Comparison of ENCODE assay signal across 16 cellular contexts in the genomic region with DNA sequence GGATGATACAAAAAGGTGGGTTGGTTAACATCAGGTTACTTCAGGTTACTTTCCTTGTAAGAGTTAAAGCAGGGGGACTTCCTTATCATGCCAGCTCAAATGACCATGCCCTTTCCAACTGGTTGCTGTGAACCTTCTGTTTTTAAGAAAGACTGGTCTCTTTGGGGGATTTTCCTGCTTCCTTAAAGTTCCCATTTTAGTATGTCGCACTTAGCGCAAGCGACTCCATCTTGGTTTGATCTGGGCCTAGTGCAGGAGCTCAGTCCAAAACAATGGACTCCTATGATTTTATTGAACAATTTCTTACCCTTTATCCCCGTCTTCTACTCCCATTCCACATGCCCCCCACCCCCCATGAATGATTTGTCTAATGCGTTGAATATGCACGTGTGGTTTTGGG.
DNase-seq lines count a peak whose midpoint lies in the region; ATAC-seq, FAIRE-seq and TF ChIP-seq lines count a peak whose summit lies in the region.
"Had no signal": no experiment of that assay in that cellular context is flagged by ENCODE, and none has a peak within 500 bp of the region (broad histone marks: within the 10 kb centered on the region; RNA-seq: fewer than 3 reads in every experiment).

No MANE protein-coding gene starts in this region.

- H3K9ac ChIP-seq in GM12878 (ENCODE audit: control insufficient read depth, insufficient read depth, low read length) = no peak overlapping the region

- H3K36me3 Mint-ChIP-seq in GM23338 (ENCODE audit: low read depth) (peaks cover 4% of the 10 kb centered on the region; the same call in 2 of the 3 replicates), glutamatergic neuron (ENCODE audit: unreplicated experiment) (peaks cover 4% of the 10 kb centered on the region)
- peaks cover 57% of the 10 kb centered on the region for H3K36me3 Mint-ChIP-seq in stimulated activated memory B cell treated with anti-CD40 and anti-IgM and Interleukin-4, amounts not matched to agents 10 μg/mL and 1 μg/mL and 100 μg/mL, for 72 hours
- H3K36me3 Mint-ChIP-seq in activated CD4-positive, alpha-beta T cell treated with anti-CD3 and anti-CD28 coated beads, Interleukin-2, amount 10 ng/mL, durations not matched to agents 24 days and 14 days (ENCODE audit: low read depth) = peaks cover 60% of the 10 kb centered on the region

- H2AFZ ChIP-seq in GM23338 (no peak overlapping the region), GM12878 (ENCODE audit: control insufficient read depth, low read depth, low read length) (no peak overlapping the region)

- no peaks in the 10 kb centered on the region for H3F3A ChIP-seq in GM23338 (replicated peaks; ENCODE audit: low read depth)

- no peak for TF ChIP-seq RAD21 in GM12878 (IDR thresholded peaks at IDR 0.05; ENCODE audit: insufficient read depth, low read depth, low read length)

- TF ChIP-seq EP300 in GM12878 (IDR thresholded peaks at IDR 0.05; ENCODE audit: borderline replicate concordance in 1 of 2, control insufficient read depth in 1 of 2, low read depth in 2 of 2, low read length in 2 of 2) = no peak

- ATAC-seq in GM23338 (no peak), GM12878 (no peak), GM19324 (IDR thresholded peaks at IDR 0.05; ENCODE audit: low FRiP score, unreplicated experiment) (no peak)
- ATAC-seq in stimulated activated memory B cell treated with anti-CD40 and anti-IgM and Interleukin-4, amounts not matched to agents 10 μg/mL and 1 μg/mL and 100 μg/mL, for 72 hours = no peak
- ATAC-seq: HCT116 had no signal

- TF ChIP-seq CTCF in GM23338 (conservative IDR thresholded peaks at IDR 0.05; ENCODE audit: low read depth in 2 of 2) (no peak), GM12878 (IDR thresholded peaks at IDR 0.05 in 2 of 3, conservative IDR thresholded peaks at IDR 0.05 in 1 of 3; ENCODE audit: control insufficient read depth in 2 of 3, extremely low read depth in 1 of 3, insufficient read depth in 1 of 3, low read depth in 3 of 3, low read length in 3 of 3) (no peak), glutamatergic neuron (IDR thresholded peaks at IDR 0.05; ENCODE audit: partially characterized antibody, unreplicated experiment) (no peak)

- H3K9me3 Mint-ChIP-seq in GM23338 (peaks cover 8% of the 10 kb centered on the region; the same call in 2 of the 3 replicates), glutamatergic neuron (ENCODE audit: unreplicated experiment) (peaks cover 5% of the 10 kb centered on the region)
- no peaks in the 10 kb centered on the region for H3K9me3 Mint-ChIP-seq in stimulated activated memory B cell treated with anti-CD40 and anti-IgM and Interleukin-4, amounts not matched to agents 10 μg/mL and 1 μg/mL and 100 μg/mL, for 72 hours
- H3K9me3 Mint-ChIP-seq in activated CD4-positive, alpha-beta T cell treated with anti-CD3 and anti-CD28 coated beads, Interleukin-2, amount 10 ng/mL, durations not matched to agents 24 days and 14 days = no peaks in the 10 kb centered on the region
- H3K9me3 Mint-ChIP-seq: CD4-positive, alpha-beta memory T cell had no signal

- BruUV-seq in GM12878 (replicated peaks; lab: Mats Ljungman, UMichigan) = no TSS peak

- H3K27me3 Mint-ChIP-seq in GM23338 (ENCODE audit: insufficient read depth, low read depth, poor library complexity) (peaks cover 9% of the 10 kb centered on the region), glutamatergic neuron (ENCODE audit: unreplicated experiment) (peaks cover 4% of the 10 kb centered on the region)
- no peaks in the 10 kb centered on the region for H3K27me3 Mint-ChIP-seq in stimulated activated memory B cell treated with anti-CD40 and anti-IgM and Interleukin-4, amounts not matched to agents 10 μg/mL and 1 μg/mL and 100 μg/mL, for 72 hours
- H3K27me3 Mint-ChIP-seq in activated CD4-positive, alpha-beta T cell treated with anti-CD3 and anti-CD28 coated beads, Interleukin-2, amount 10 ng/mL, durations not matched to agents 24 days and 14 days = no peaks in the 10 kb centered on the region
- H3K27me3 Mint-ChIP-seq: CD4-positive, alpha-beta memory T cell had no signal

- H3K9me2 ChIP-seq in GM23338 (ENCODE audit: insufficient read depth) = peaks cover 10% of the 10 kb centered on the region; the same call in 1 of the 2 replicates

- no peak overlapping the region for H3K4me3 Mint-ChIP-seq in GM23338
- no peak overlapping the region for H3K4me3 Mint-ChIP-seq in glutamatergic neuron (ENCODE audit: unreplicated experiment)
- H3K4me3 Mint-ChIP-seq in stimulated activated memory B cell treated with anti-CD40 and anti-IgM and Interleukin-4, amounts not matched to agents 10 μg/mL and 1 μg/mL and 100 μg/mL, for 72 hours = no peak overlapping the region
- H3K4me3 Mint-ChIP-seq in activated CD4-positive, alpha-beta T cell treated with anti-CD3 and anti-CD28 coated beads, Interleukin-2, amount 10 ng/mL, durations not matched to agents 24 days and 14 days = no peak overlapping the region
- H3K4me3 Mint-ChIP-seq: CD4-positive, alpha-beta memory T cell; H9 had no signal

- H3K4me1 ChIP-seq in GM23338 (ENCODE audit: insufficient read depth) (peaks cover 52% of the 10 kb centered on the region), GM12878 (ENCODE audit: control insufficient read depth, insufficient read depth, low read length) (peaks cover 20% of the 10 kb centered on the region)

- POLR2A ChIA-PET in GM12878 (lab: Charles Lee) = no interaction called here

- RAD21 ChIA-PET in GM12878 (lab: Charles Lee; ENCODE audit: unreplicated experiment) = interaction anchor here (0.6 to 2.2 kb wide), 7 partner anchors 32 to 184 kb away, joined by 3 to 8 read pairs (median 4); no protein-coding TSS in a partner anchor

- H3K36me3 ChIP-seq in GM23338 (ENCODE audit: insufficient read depth) (no peaks in the 10 kb centered on the region), GM12878 (ENCODE audit: control insufficient read depth in 2 of 2, insufficient read depth in 2 of 2, low read length in 1 of 2) (peaks cover 18 to 47% of the 10 kb centered on the region in 2 experiments)

- SMC1A ChIA-PET in GM12878 (lab: Charles Lee; ENCODE audit: uncharacterized antibody, unreplicated experiment) = interaction anchor here (0.8 to 16.6 kb wide), 8 partner anchors 8 to 108 kb away, joined by 3 to 368 read pairs (median 6); no protein-coding TSS in a partner anchor

- FAIRE-seq in GM12878 (lab: Jason Lieb, UNC) = no peak
- FAIRE-seq: G401.6 had no signal

- peaks cover 52% of the 10 kb centered on the region for H3K4me1 Mint-ChIP-seq in GM23338
- H3K4me1 Mint-ChIP-seq in glutamatergic neuron (ENCODE audit: low read depth, unreplicated experiment) = peaks cover 29% of the 10 kb centered on the region
- H3K4me1 Mint-ChIP-seq in stimulated activated memory B cell treated with anti-CD40 and anti-IgM and Interleukin-4, amounts not matched to agents 10 μg/mL and 1 μg/mL and 100 μg/mL, for 72 hours = peaks cover 30% of the 10 kb centered on the region
- peaks cover 8% of the 10 kb centered on the region for H3K4me1 Mint-ChIP-seq in activated CD4-positive, alpha-beta T cell treated with anti-CD3 and anti-CD28 coated beads, Interleukin-2, amount 10 ng/mL, durations not matched to agents 24 days and 14 days

- H3K4me3 ChIP-seq in GM23338 = no peak overlapping the region
- no peak overlapping the region for H3K4me3 ChIP-seq in GM12878

- no peaks in the 10 kb centered on the region for H3K9me3 ChIP-seq in GM12878 (replicated peaks; ENCODE audit: control insufficient read depth, insufficient read depth, low read length)

- H3K79me2 ChIP-seq in GM23338 (replicated peaks; ENCODE audit: insufficient read depth) (no peaks in the 10 kb centered on the region), GM12878 (ENCODE audit: control insufficient read depth, insufficient read depth, low read length) (peaks cover 11% of the 10 kb centered on the region)

- intact Hi-C loops in GM12878 (cut with micrococcal nuclease; ENCODE audit: unreplicated experiment) = no loop called here
- intact Hi-C loops in activated CD4-positive, alpha-beta T cell treated with anti-CD3 and anti-CD28 coated beads, Interleukin-2, amount 10 ng/mL, durations not matched to agents 24 days and 14 days (cut with micrococcal nuclease) = no loop called here

- in situ Hi-C loops in GM12878 (cut with MboI) = no loop called here

- H4K20me1 ChIP-seq in GM23338 (replicated peaks; ENCODE audit: insufficient read depth) (no peaks in the 10 kb centered on the region), GM12878 (ENCODE audit: control insufficient read depth, insufficient read depth) (no peaks in the 10 kb centered on the region)

- H3K27ac Mint-ChIP-seq in GM23338 = no peak overlapping the region
- peak overlapping the region; percentile 22 for H3K27ac Mint-ChIP-seq in glutamatergic neuron (ENCODE audit: unreplicated experiment)
- peak overlapping the region; percentile 50 for H3K27ac Mint-ChIP-seq in stimulated activated memory B cell treated with anti-CD40 and anti-IgM and Interleukin-4, amounts not matched to agents 10 μg/mL and 1 μg/mL and 100 μg/mL, for 72 hours
- no peak overlapping the region for H3K27ac Mint-ChIP-seq in activated CD4-positive, alpha-beta T cell treated with anti-CD3 and anti-CD28 coated beads, Interleukin-2, amount 10 ng/mL, durations not matched to agents 24 days and 14 days

- WGBS in GM12878 (ENCODE audit: insufficient coverage, insufficient replicate concordance, low lambda C conversion rate, missing lambda C conversion rate) = 91% methylated on average over 6 of the region's 6 CpGs

- TF ChIP-seq POLR2A in GM12878 (IDR thresholded peaks at IDR 0.05; ENCODE audit: low read depth, low read length) = no peak

- H3K4me2 ChIP-seq in GM23338 = peak overlapping the region; percentile 69; the same call in 1 of the 2 replicates
- H3K4me2 ChIP-seq in GM12878 (ENCODE audit: control insufficient read depth, insufficient read depth) = no peak overlapping the region

- H3K27me3 ChIP-seq in GM23338 (ENCODE audit: insufficient read depth) (no peaks in the 10 kb centered on the region), GM12878 (replicated peaks in 1 of 2; ENCODE audit: control insufficient read depth in 2 of 2, insufficient read depth in 2 of 2, low read length in 1 of 2) (no peaks in the 10 kb centered on the region)

- no peak for DNase-seq in GM23338 (ENCODE audit: low spot score)
- no peak for DNase-seq in GM12878 (ENCODE audit: low read depth, low spot score)
- DNase-seq in glutamatergic neuron = no peak
- no peak for DNase-seq in NCI-H1105 treated with DMSO at 0.1 percent for 48 hours (lab: John Stamatoyannopoulos, UW)
- DNase-seq in stimulated activated CD4-positive, alpha-beta T cell treated with anti-CD3 and anti-CD28 coated beads, Interleukin-4, amount 100 ng/mL, for 1 hour = no peak
- no peak for DNase-seq in activated CD4-positive, alpha-beta T cell treated with anti-CD3 and anti-CD28 coated beads, Interleukin-2, amount 10 ng/mL, durations not matched to agents 24 days and 14 days
- DNase-seq: C1 segment of cervical spinal cord; CD4-positive, alpha-beta memory T cell; COR-L47; DMS153; DND-41; H9 had no signal

- H3K27ac ChIP-seq in GM23338 (ENCODE audit: low read depth) = no peak overlapping the region
- H3K27ac ChIP-seq in GM12878 (ENCODE audit: control insufficient read depth, insufficient read depth) = no peak overlapping the region

- CTCF ChIA-PET in GM12878 (lab: Yijun Ruan, JAX) = interaction anchor here (1.1 to 1.5 kb wide), 3 partner anchors 19 to 170 kb away, joined by 4 to 6 read pairs (median 5); a partner anchor contains a TSS

TF ChIP-seq in GM23338, 12 proteins besides CTCF, POLR2A, EP300 and RAD21 (continues in another document):
- no peak for TF ChIP-seq NANOG (IDR thresholded peaks at IDR 0.05; ENCODE audit: borderline replicate concordance)

TF ChIP-seq in GM12878, 131 proteins besides CTCF, POLR2A, EP300 and RAD21 (continues in another document):
- TF ChIP-seq BRCA1 (IDR thresholded peaks at IDR 0.05; ENCODE audit: low read depth, low read length) = no peak

Comparison
In these comparisons a context has a peak if more than half of its experiments do, and no peak if none do; other contexts are left out.
1. H3K27ac Mint-ChIP-seq: peak in glutamatergic neuron (single experiment) and stimulated activated memory B cell treated with anti-CD40 and anti-IgM and Interleukin-4, amounts not matched to agents 10 μg/mL and 1 μg/mL and 100 μg/mL, for 72 hours (single experiment); none in GM23338 (single experiment) and activated CD4-positive, alpha-beta T cell treated with anti-CD3 and anti-CD28 coated beads, Interleukin-2, amount 10 ng/mL, durations not matched to agents 24 days and 14 days (single experiment).